Comparison of ENCODE assay signal across 27 cellular contexts in the genomic region with DNA sequence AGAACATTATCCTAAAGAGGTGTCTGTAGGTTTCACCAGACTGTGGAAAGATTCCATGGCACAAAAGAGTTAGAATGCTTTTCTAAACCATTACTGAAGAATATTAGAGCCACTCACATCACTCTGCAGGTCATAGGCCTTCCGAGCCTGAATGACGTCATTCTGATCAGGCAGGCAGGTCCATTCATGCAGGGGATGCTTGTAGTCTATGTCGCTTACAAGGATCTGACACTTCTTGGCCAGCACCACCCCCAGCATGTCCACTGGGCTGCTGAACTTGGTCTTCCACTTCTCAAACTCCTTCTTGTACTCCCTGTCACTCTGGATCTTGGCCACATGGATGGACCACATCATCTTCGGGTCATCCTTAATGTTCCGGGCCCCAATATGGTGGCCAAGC.
A peak's percentile ranks its signal among the peaks of the same experiment; 100 is the strongest.
DNase-seq lines count a peak whose midpoint lies in the region; ATAC-seq, FAIRE-seq and TF ChIP-seq lines count a peak whose summit lies in the region.
"Had no signal": no experiment of that assay in that cellular context is flagged by ENCODE, and none has a peak within 500 bp of the region (broad histone marks: within the 10 kb centered on the region; RNA-seq: fewer than 3 reads in every experiment).

No MANE protein-coding gene starts in this region.

- no peaks in the 10 kb centered on the region for H3K9me1 ChIP-seq in K562 (ENCODE audit: control insufficient read depth, insufficient read depth, low read length)

- H3K27ac Mint-ChIP-seq in T-helper 2 cell treated with Interferon-gamma antibody and Interleukin-4, amounts not matched to agents 5 μg/mL and 100 μg/mL, for 36 hours, result peak overlapping the region; percentile 83
- H3K27ac Mint-ChIP-seq in MCF 10A (ENCODE audit: low read depth, unreplicated experiment), result no peak overlapping the region
- H3K27ac Mint-ChIP-seq: CD14-positive monocyte had no signal

- intact Hi-C loops in mammary epithelial cell (cut with micrococcal nuclease) (no loop called here), MCF 10A (cut with micrococcal nuclease) (no loop called here), K562 (cut with micrococcal nuclease) (no loop called here), psoas muscle (cut with DNase I) (loop anchor here in 1 of 2 donors (1.0 kb wide), 1 partner anchor 46 kb away; no protein-coding TSS in a partner anchor)

- BruUV-seq in mammary epithelial cell (replicated peaks; lab: Mats Ljungman, UMichigan) (no TSS peak), MCF 10A (replicated peaks; lab: Mats Ljungman, UMichigan) (no TSS peak), K562 (replicated peaks; lab: Mats Ljungman, UMichigan) (no TSS peak)

- H3K4me1 ChIP-seq in mammary epithelial cell (ENCODE audit: insufficient read depth, low read length) (no peaks in the 10 kb centered on the region), K562 (replicated peaks in 1 of 2; ENCODE audit: control insufficient read depth in 2 of 2, insufficient read depth in 2 of 2, low read length in 2 of 2) (peaks cover 0 to 12% of the 10 kb centered on the region in 2 experiments; a peak in 2 of 5 replicates), psoas muscle (peaks cover 47% of the 10 kb centered on the region)
- H3K4me1 ChIP-seq: BE2C, SJCRH30 had no signal

- H3K79me2 ChIP-seq in mammary epithelial cell (ENCODE audit: insufficient read depth, low read length) (no peaks in the 10 kb centered on the region), K562 (ENCODE audit: control insufficient read depth, insufficient read depth, low read length) (no peaks in the 10 kb centered on the region)

- no peak overlapping the region for H3K4me3 ChIP-seq in mammary epithelial cell (replicated peaks in 1 of 3; ENCODE audit: insufficient read depth in 1 of 3, low read depth in 2 of 3, low read length in 3 of 3)
- H3K4me3 ChIP-seq in K562, result no peak overlapping the region
- no peak overlapping the region for H3K4me3 ChIP-seq in psoas muscle
- H3K4me3 ChIP-seq: SJCRH30 had no signal

- peaks cover 8% of the 10 kb centered on the region for H3K9me3 Mint-ChIP-seq in T-helper 2 cell treated with Interferon-gamma antibody and Interleukin-4, amounts not matched to agents 5 μg/mL and 100 μg/mL, for 36 hours
- no peaks in the 10 kb centered on the region for H3K9me3 Mint-ChIP-seq in MCF 10A (ENCODE audit: unreplicated experiment)
- H3K9me3 Mint-ChIP-seq: CD14-positive monocyte had no signal

- H3K4me1 Mint-ChIP-seq in T-helper 2 cell treated with Interferon-gamma antibody and Interleukin-4, amounts not matched to agents 5 μg/mL and 100 μg/mL, for 36 hours (ENCODE audit: low read depth), result peaks cover 37% of the 10 kb centered on the region
- no peaks in the 10 kb centered on the region for H3K4me1 Mint-ChIP-seq in MCF 10A (ENCODE audit: insufficient read depth, unreplicated experiment)
- H3K4me1 Mint-ChIP-seq: CD14-positive monocyte had no signal

- CTCF ChIA-PET in mammary epithelial cell (lab: Charles Lee; ENCODE audit: low non-redundant PET) (no interaction called here), MCF 10A (lab: Yijun Ruan, JAX) (interaction anchor here (0.7 to 1.5 kb wide), 2 partner anchors 108 to 411 kb away, joined by 3 to 5 read pairs; no protein-coding TSS in a partner anchor), K562 (lab: Yijun Ruan, JAX; ENCODE audit: low intra/inter-chr PET ratio) (interaction anchor here (1.1 to 1.9 kb wide), 3 partner anchors 193 to 411 kb away, joined by 3 to 21 read pairs (median 6); no protein-coding TSS in a partner anchor)

- H2AFZ ChIP-seq in mammary epithelial cell (ENCODE audit: low read depth, low read length) (no peak overlapping the region), K562 (ENCODE audit: low read depth, low read length) (no peak overlapping the region; the same call in 1 of the 2 replicates)

- no peak overlapping the region for H3K27ac ChIP-seq in mammary epithelial cell (ENCODE audit: insufficient read depth, low read depth, low read length)
- no peak overlapping the region for H3K27ac ChIP-seq in K562 (ENCODE audit: extremely low read depth, low read depth, low read length)
- H3K27ac ChIP-seq in psoas muscle, result peak overlapping the region; percentile 41
- H3K27ac ChIP-seq: KMS-11, SJCRH30 had no signal

- H3K9ac ChIP-seq in mammary epithelial cell (ENCODE audit: insufficient read depth, low read length), result no peak overlapping the region
- no peak overlapping the region for H3K9ac ChIP-seq in K562 (ENCODE audit: insufficient read depth in 1 of 2, low read depth in 2 of 2, low read length in 2 of 2)
- H3K9ac ChIP-seq: KMS-11 had no signal

- TF ChIP-seq EP300 in K562 (IDR thresholded peaks at IDR 0.05; ENCODE audit: low read length), result no peak

- no peaks in the 10 kb centered on the region for H3K9me3 ChIP-seq in mammary epithelial cell (replicated peaks; ENCODE audit: insufficient read depth, low read length)
- no peaks in the 10 kb centered on the region for H3K9me3 ChIP-seq in K562 (replicated peaks; ENCODE audit: control insufficient read depth, insufficient read depth, low read depth, low read length)
- H3K9me3 ChIP-seq in psoas muscle, result no peaks in the 10 kb centered on the region
- H3K9me3 ChIP-seq: BE2C, SJCRH30 had no signal

- TF ChIP-seq POLR2A in K562 (conservative IDR thresholded peaks at IDR 0.05) (no peak), GM12892 (IDR thresholded peaks at IDR 0.05; ENCODE audit: low read depth, low read length) (no peak)

- H3K27me3 ChIP-seq in mammary epithelial cell (ENCODE audit: insufficient read depth, low read length) (no peaks in the 10 kb centered on the region), K562 (ENCODE audit: control insufficient read depth in 2 of 2, insufficient read depth in 2 of 2, low read length in 2 of 2) (no peaks in the 10 kb centered on the region), psoas muscle (ENCODE audit: insufficient read depth in 3 of 3, low read length in 2 of 3) (no peaks in the 10 kb centered on the region)
- H3K27me3 ChIP-seq: BE2C, SJCRH30 had no signal

- POLR2A ChIA-PET in MCF 10A (lab: Yijun Ruan, JAX) (interaction anchor here (0.6 kb wide), 1 partner anchor 163 kb away, joined by 4 read pairs; no protein-coding TSS in a partner anchor), K562 (lab: Yijun Ruan, JAX) (interaction anchor here (0.7 kb wide), 1 partner anchor 374 kb away, joined by 3 read pairs; no protein-coding TSS in a partner anchor)

- FAIRE-seq in K562 (lab: Jason Lieb, UNC), result no peak
- FAIRE-seq in GM12892 (lab: Jason Lieb, UNC), result no peak
- FAIRE-seq: H1 had no signal

- peaks cover 12% of the 10 kb centered on the region for H3K36me3 Mint-ChIP-seq in T-helper 2 cell treated with Interferon-gamma antibody and Interleukin-4, amounts not matched to agents 5 μg/mL and 100 μg/mL, for 36 hours (ENCODE audit: low read depth)
- H3K36me3 Mint-ChIP-seq in MCF 10A (ENCODE audit: insufficient read depth, unreplicated experiment), result no peaks in the 10 kb centered on the region
- H3K36me3 Mint-ChIP-seq: CD14-positive monocyte had no signal

- H3K4me2 ChIP-seq in mammary epithelial cell (ENCODE audit: insufficient read depth, low read depth, low read length) (no peak overlapping the region), K562 (ENCODE audit: insufficient read depth, low read length) (no peak overlapping the region)
- H3K4me2 ChIP-seq: KMS-11 had no signal

- peak; percentile 41 for ATAC-seq in K562
- ATAC-seq in psoas muscle, result peak in 1 of 4 donors; percentile 11
- ATAC-seq in GM19452 (IDR thresholded peaks at IDR 0.05; ENCODE audit: unreplicated experiment), result no peak
- ATAC-seq: PC-3, Right ventricle myocardium inferior had no signal

- no peak for DNase-seq in T-helper 2 cell treated with Interferon-gamma antibody and Interleukin-4, amounts not matched to agents 5 μg/mL and 100 μg/mL, for 36 hours (ENCODE audit: low spot score)
- DNase-seq in T-helper 2 cell, result no peak
- peak; percentile 46 for DNase-seq in mammary epithelial cell
- no peak for DNase-seq in MCF 10A (ENCODE audit: unreplicated experiment)
- DNase-seq in K562 (ENCODE audit: extremely low read depth in 1 of 4, low spot score in 3 of 4), result no peak
- peak in 1 of 2 donors; percentile 16 for DNase-seq in psoas muscle
- no peak for DNase-seq in GM12892 (ENCODE audit: insufficient read length)
- DNase-seq: 8988T; ACHN; BE2C; HCEC 1CT; IMR-90; NCI-H1048; NCI-H1417; NCI-H1694; NCI-H2029 treated with DMSO at 0.1 percent for 48 hours; NCI-H446 treated with DMSO at 0.1 percent for 48 hours; NCI-H526; NCI-H82; NK-92 treated with Interleukin-12 subunit alpha and Interleukin-12 subunit beta, amount 100 ng/mL, for 24 hours; PC-3; SJCRH30 had no signal

- dilution Hi-C loops in mammary epithelial cell (cut with HindIII; ENCODE audit: low sequenced_read_pairs), result no loop called here

- H3K4me3 Mint-ChIP-seq in T-helper 2 cell treated with Interferon-gamma antibody and Interleukin-4, amounts not matched to agents 5 μg/mL and 100 μg/mL, for 36 hours, result peak overlapping the region; percentile 80
- H3K4me3 Mint-ChIP-seq in MCF 10A (ENCODE audit: unreplicated experiment), result no peak overlapping the region
- H3K4me3 Mint-ChIP-seq: CD14-positive monocyte had no signal

- H3K27me3 Mint-ChIP-seq in T-helper 2 cell treated with Interferon-gamma antibody and Interleukin-4, amounts not matched to agents 5 μg/mL and 100 μg/mL, for 36 hours (ENCODE audit: low read depth), result no peaks in the 10 kb centered on the region
- no peaks in the 10 kb centered on the region for H3K27me3 Mint-ChIP-seq in MCF 10A (ENCODE audit: insufficient read depth, unreplicated experiment)

- H3K36me3 ChIP-seq in mammary epithelial cell (ENCODE audit: insufficient read depth, low read length), result no peaks in the 10 kb centered on the region
- no peaks in the 10 kb centered on the region for H3K36me3 ChIP-seq in K562 (ENCODE audit: control insufficient read depth, insufficient read depth, low read length)
- H3K36me3 ChIP-seq in psoas muscle (ENCODE audit: insufficient read depth in 1 of 2, low read depth in 1 of 2), result peaks cover 11 to 100% of the 10 kb centered on the region in 2 donors
- H3K36me3 ChIP-seq: BE2C had no signal

- 63% methylated on average over 5 of the region's 5 CpGs for WGBS in mammary epithelial cell (ENCODE audit: low coverage, missing lambda C conversion rate)
- WGBS in K562 (ENCODE audit: insufficient coverage, low coverage, missing lambda C conversion rate), result 58% methylated on average over 5 of the region's 5 CpGs
- 67 to 87% (median 70%) methylated on average over 5 of the region's 5 CpGs for WGBS in psoas muscle, 3 donors

- no peaks in the 10 kb centered on the region for H4K20me1 ChIP-seq in mammary epithelial cell (ENCODE audit: insufficient read depth, low read length)
- H4K20me1 ChIP-seq in K562 (replicated peaks; ENCODE audit: control insufficient read depth, insufficient read depth, low read length), result no peaks in the 10 kb centered on the region

- TF ChIP-seq CTCF in mammary epithelial cell (conservative IDR thresholded peaks at IDR 0.05 in 1 of 2, IDR thresholded peaks at IDR 0.05 in 1 of 2; ENCODE audit: extremely low read depth in 1 of 2, insufficient read depth in 1 of 2, low read depth in 1 of 2, low read length in 2 of 2), result no peak
- no peak for TF ChIP-seq CTCF in MCF 10A (IDR thresholded peaks at IDR 0.05; ENCODE audit: unreplicated experiment)
- no peak for TF ChIP-seq CTCF in K562 (IDR thresholded peaks at IDR 0.05 in 2 of 3, conservative IDR thresholded peaks at IDR 0.05 in 1 of 3; ENCODE audit: insufficient read depth in 2 of 3, low read depth in 1 of 3, low read length in 3 of 3)
- no peak for TF ChIP-seq CTCF in psoas muscle (IDR thresholded peaks at IDR 0.05)

- TF ChIP-seq RAD21 in K562 (CRISPR knock-in tag; conservative IDR thresholded peaks at IDR 0.05 in 1 of 2, IDR thresholded peaks at IDR 0.05 in 1 of 2), result no peak

- in situ Hi-C loops in mammary epithelial cell (cut with MboI; ENCODE audit: low sequenced_read_pairs in 2 of 2) (no loop called here), K562 (cut with MboI) (loop anchor here (25.0 kb wide), 1 partner anchor 398 kb away; no protein-coding TSS in a partner anchor)
